In the genomic region with DNA sequence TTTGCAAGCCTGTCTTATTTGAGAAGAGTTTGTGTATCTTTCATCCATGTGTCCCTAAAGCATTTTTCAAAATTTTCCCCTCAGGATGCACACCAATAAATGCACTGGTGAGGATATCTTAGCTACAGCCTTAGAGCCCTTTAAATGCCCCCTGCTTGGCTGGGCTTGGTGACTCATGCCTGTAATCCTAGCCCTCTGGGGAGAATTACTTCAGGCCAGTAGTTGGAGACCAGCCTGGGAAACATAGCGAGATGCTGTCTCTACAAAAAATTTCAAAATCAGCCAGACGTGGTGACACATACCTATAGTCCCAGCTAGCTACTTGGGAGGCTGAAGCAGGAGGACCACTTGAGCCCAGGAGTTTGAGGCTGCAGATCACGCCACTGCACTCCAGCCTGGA, we compare ENCODE assay signal across 14 cellular contexts. TPM values are rescaled to one million over a fixed set of nuclear protein-coding genes. Genes with fewer than 3 reads are reported as not detected.
A peak's percentile ranks its signal among the peaks of the same experiment; 100 is the strongest.
DNase-seq lines count a peak whose midpoint lies in the region; ATAC-seq and TF ChIP-seq lines count a peak whose summit lies in the region.
"Had no signal": no experiment of that assay in that cellular context is flagged by ENCODE, and none has a peak within 500 bp of the region (broad histone marks: within the 10 kb centered on the region; RNA-seq: fewer than 3 reads in every experiment).

No MANE protein-coding gene starts in this region.

- H3K4me3 Mint-ChIP-seq in MCF 10A (ENCODE audit: unreplicated experiment): no peak overlapping the region

- H3K4me1 ChIP-seq in breast epithelium (no peaks in the 10 kb centered on the region), aorta (ENCODE audit: control insufficient read depth in 1 of 2, insufficient read depth in 2 of 2, low read length in 2 of 2) (peaks cover 0 to 4% of the 10 kb centered on the region in 2 donors)
- H3K4me1 ChIP-seq: thyroid gland had no signal

- no peak overlapping the region for H3K27ac Mint-ChIP-seq in MCF 10A (ENCODE audit: low read depth, unreplicated experiment)

- H3K36me3 ChIP-seq in breast epithelium (no peaks in the 10 kb centered on the region), aorta (ENCODE audit: control insufficient read depth in 1 of 2, insufficient read depth in 2 of 2, low read length in 1 of 2) (no peaks in the 10 kb centered on the region)
- H3K36me3 ChIP-seq: thyroid gland had no signal

- TF ChIP-seq POLR2A in breast epithelium (IDR thresholded peaks at IDR 0.05): no peak

- H3K27ac ChIP-seq in breast epithelium: no peak overlapping the region
- H3K27ac ChIP-seq in aorta (ENCODE audit: low read depth in 1 of 2, low read length in 2 of 2): no peak overlapping the region
- H3K27ac ChIP-seq: HL-60, thyroid gland had no signal

- H3K27me3 ChIP-seq in breast epithelium: no peaks in the 10 kb centered on the region
- no peaks in the 10 kb centered on the region for H3K27me3 ChIP-seq in aorta (ENCODE audit: control insufficient read depth in 1 of 2, insufficient read depth in 2 of 2, low read length in 1 of 2)
- H3K27me3 ChIP-seq: thyroid gland had no signal

- TF ChIP-seq CTCF in MCF 10A (IDR thresholded peaks at IDR 0.05; ENCODE audit: unreplicated experiment) (no peak), breast epithelium (IDR thresholded peaks at IDR 0.05) (no peak), fibroblast of mammary gland (conservative IDR thresholded peaks at IDR 0.05; ENCODE audit: control insufficient read depth, insufficient read depth, low read depth, low read length) (no peak)

- no TSS peak for BruUV-seq in MCF 10A (replicated peaks; lab: Mats Ljungman, UMichigan)

- no peaks in the 10 kb centered on the region for H3K36me3 Mint-ChIP-seq in MCF 10A (ENCODE audit: insufficient read depth, unreplicated experiment)

- peak; percentile 30 for ATAC-seq in aorta (ENCODE audit: low FRiP score)
- ATAC-seq in HG03095 (IDR thresholded peaks at IDR 0.05; ENCODE audit: unreplicated experiment): no peak
- no peak for ATAC-seq in HG02870 (IDR thresholded peaks at IDR 0.05; ENCODE audit: unreplicated experiment)

- WGBS in aorta, 2 donors: 33 to 34% methylated on average over 3 of the region's 3 CpGs

- no peaks in the 10 kb centered on the region for H3K4me1 Mint-ChIP-seq in MCF 10A (ENCODE audit: insufficient read depth, unreplicated experiment)

- H3K9me3 Mint-ChIP-seq in MCF 10A (ENCODE audit: unreplicated experiment): no peaks in the 10 kb centered on the region

- CTCF ChIA-PET in MCF 10A (lab: Yijun Ruan, JAX): interaction anchor here (0.6 kb wide), 1 partner anchor 875 kb away, joined by 4 read pairs; no protein-coding TSS in a partner anchor

- H3K9me3 ChIP-seq in breast epithelium: no peaks in the 10 kb centered on the region
- no peaks in the 10 kb centered on the region for H3K9me3 ChIP-seq in aorta (ENCODE audit: control insufficient read depth, low read length)
- H3K9me3 ChIP-seq: thyroid gland had no signal

- POLR2A ChIA-PET in MCF 10A (lab: Yijun Ruan, JAX): interaction anchor here (0.6 kb wide), 1 partner anchor 32 kb away, joined by 3 read pairs; no protein-coding TSS in a partner anchor

- no peaks in the 10 kb centered on the region for H3K27me3 Mint-ChIP-seq in MCF 10A (ENCODE audit: insufficient read depth, unreplicated experiment)

- DNase-seq in MCF 10A (ENCODE audit: unreplicated experiment): peak; percentile 87
- no peak for DNase-seq in breast epithelium (ENCODE audit: low spot score in 2 of 2)
- peak; percentile 97 for DNase-seq in RPMI7951 (ENCODE audit: low read depth)
- DNase-seq in fibroblast of mammary gland (ENCODE audit: low read depth): peak; percentile 96
- no peak for DNase-seq in aorta
- DNase-seq in NCI-H146 treated with DMSO at 0.1 percent for 48 hours (lab: John Stamatoyannopoulos, UW; ENCODE audit: unreplicated experiment): no peak
- DNase-seq: activated T-cell treated with anti-CD3 and anti-CD28 coated beads for 4 hours; AML-193; central memory CD4-positive, alpha-beta T cell; NCI-H1417; thyroid gland had no signal

- H3K4me3 ChIP-seq in breast epithelium (no peak overlapping the region), fibroblast of mammary gland (ENCODE audit: control insufficient read depth, low read depth, low read length) (no peak overlapping the region), aorta (ENCODE audit: low read length in 2 of 2) (no peak overlapping the region)
- H3K4me3 ChIP-seq: thyroid gland had no signal

- intact Hi-C loops in MCF 10A (cut with micrococcal nuclease): no loop called here
- intact Hi-C loops in breast epithelium (cut with DNase I; ENCODE audit: low total_unique reads): no loop called here
- intact Hi-C loops in aorta (cut with DNase I): no loop called here

RNA-seq across cellular contexts. Expression of a gene that starts 33.8 kb away (rescaled TPM):
- 0.22 and 0.91 TPM in 2 replicates for total RNA-seq in MCF 10A (2022)
- total RNA-seq in breast epithelium: 10 to 100 TPM in 2 of 3 donors, 1 to 10 TPM in 1; 9.4 to 17.7 (median 13.0) TPM
- total RNA-seq in RPMI7951 (2014; rRNA removed; shearing (Covaris generic)): 5.3 and 5.4 TPM in 2 replicates
- total RNA-seq in aorta: 10 to 100 TPM; 18.1 to 26.2 TPM
- 1 to 10 TPM; 1.5 to 3.6 TPM for polyA plus RNA-seq in aorta

Comparison
In these comparisons a context has a peak if more than half of its experiments do, and no peak if none do; other contexts are left out.
1. DNase-seq: peak in MCF 10A (single experiment), RPMI7951 (single experiment) and fibroblast of mammary gland (single experiment); none in breast epithelium (0 of 2), aorta (0 of 2) and NCI-H146 treated with DMSO at 0.1 percent for 48 hours (single experiment).